16 cellular contexts compared by ENCODE assay signal in genomic region chr3:130582457-130583155, GRCh38.
DNase-seq lines count a peak whose midpoint lies in the region; ATAC-seq and TF ChIP-seq lines count a peak whose summit lies in the region.
"Had no signal": no experiment of that assay in that cellular context is flagged by ENCODE, and none has a peak within 500 bp of the region (broad histone marks: within the 10 kb centered on the region; RNA-seq: fewer than 3 reads in every experiment).

No MANE protein-coding gene starts in this region.

- peaks cover 24% of the 10 kb centered on the region for H3K4me1 ChIP-seq in OCI-LY3 (ENCODE audit: low read length)
- H3K4me1 ChIP-seq in aorta (ENCODE audit: control insufficient read depth in 1 of 2, insufficient read depth in 2 of 2, low read length in 2 of 2) = peaks cover 0 to 5% of the 10 kb centered on the region in 2 donors
- H3K4me1 ChIP-seq: A549, colonic mucosa, Peyer's patch had no signal

- intact Hi-C loops in Right ventricle myocardium superior (cut with DNase I) = no loop called here
- intact Hi-C loops in cardiac septum (cut with DNase I) = no loop called here
- intact Hi-C loops in aorta (cut with DNase I) = no loop called here

- TF ChIP-seq CTCF in OCI-LY3 (IDR thresholded peaks at IDR 0.05; ENCODE audit: low read depth, low read length) = no peak
- TF ChIP-seq CTCF in WTC11 (IDR thresholded peaks at IDR 0.05) = no peak

- H3K36me3 ChIP-seq in OCI-LY3 (replicated peaks; ENCODE audit: low read depth, low read length) = no peaks in the 10 kb centered on the region
- H3K36me3 ChIP-seq in aorta (ENCODE audit: control insufficient read depth in 1 of 2, insufficient read depth in 2 of 2, low read length in 1 of 2) = no peaks in the 10 kb centered on the region
- H3K36me3 ChIP-seq: colonic mucosa, Peyer's patch, tibial nerve had no signal

- CTCF ChIA-PET in WTC11 (lab: Charles Lee) = no interaction called here

- H3K9me3 ChIP-seq in OCI-LY3 (ENCODE audit: insufficient read depth, low read length) = no peaks in the 10 kb centered on the region
- no peaks in the 10 kb centered on the region for H3K9me3 ChIP-seq in aorta (ENCODE audit: control insufficient read depth, low read length)
- H3K9me3 ChIP-seq: A549, colonic mucosa, Peyer's patch, tibial nerve had no signal

- no peak overlapping the region for H2AFZ ChIP-seq in OCI-LY3 (ENCODE audit: low read depth, low read length)

- DNase-seq in Right ventricle myocardium superior (no peak), cardiac septum (ENCODE audit: low spot score) (no peak), aorta (no peak), GOT3 (lab: John Stamatoyannopoulos, UW) (no peak), WTC11 (ENCODE audit: low spot score) (no peak), KG1 (lab: John Stamatoyannopoulos, UW) (no peak)
- DNase-seq: colonic mucosa; islet precursor cell; MM.1S; naive thymus-derived CD4-positive, alpha-beta T cell; NCI-H226; Peyer's patch had no signal

- H3K4me2 ChIP-seq in OCI-LY3 (ENCODE audit: low read length) = peak overlapping the region; percentile 71
- H3K4me2 ChIP-seq: A549 had no signal

- H3K9ac ChIP-seq in OCI-LY3 (ENCODE audit: low read length) = no peak overlapping the region

- no peaks in the 10 kb centered on the region for H3K4me1 Mint-ChIP-seq in WTC11
- H3K4me1 Mint-ChIP-seq: naive thymus-derived CD4-positive, alpha-beta T cell had no signal

- no peaks in the 10 kb centered on the region for H3K79me2 ChIP-seq in OCI-LY3 (ENCODE audit: low read length)

- H4K20me1 ChIP-seq in OCI-LY3 (ENCODE audit: insufficient read depth, low read length) = no peaks in the 10 kb centered on the region

- peak overlapping the region; percentile 56 for H3K27ac ChIP-seq in OCI-LY3 (ENCODE audit: low read length)
- peak overlapping the region; percentile 51 to 59 for H3K27ac ChIP-seq in aorta (ENCODE audit: low read depth in 1 of 2, low read length in 2 of 2)
- H3K27ac ChIP-seq: A549, colonic mucosa, Peyer's patch, tibial nerve had no signal

- POLR2A ChIA-PET in WTC11 (lab: Charles Lee) = no interaction called here

- ATAC-seq in Right ventricle myocardium superior (ENCODE audit: poor library complexity) = peak; percentile 90
- peak; percentile 79 for ATAC-seq in HG02678 (IDR thresholded peaks at IDR 0.05; ENCODE audit: unreplicated experiment)
- ATAC-seq in aorta (ENCODE audit: low FRiP score) = peak; percentile 22
- ATAC-seq in WTC11 = no peak
- ATAC-seq: A549; naive thymus-derived CD4-positive, alpha-beta T cell had no signal

- H3K27ac Mint-ChIP-seq in WTC11 = no peak overlapping the region
- H3K27ac Mint-ChIP-seq: naive thymus-derived CD4-positive, alpha-beta T cell had no signal

- no peak overlapping the region for H3K4me3 Mint-ChIP-seq in WTC11
- H3K4me3 Mint-ChIP-seq: naive thymus-derived CD4-positive, alpha-beta T cell had no signal

- H3K4me3 ChIP-seq in OCI-LY3 (ENCODE audit: low read length) = peak overlapping the region; percentile 6; the same call in 1 of the 2 replicates
- H3K4me3 ChIP-seq in aorta (ENCODE audit: low read length in 2 of 2) = no peak overlapping the region
- H3K4me3 ChIP-seq: A549, colonic mucosa, Peyer's patch, tibial nerve had no signal

- H3K9me3 Mint-ChIP-seq in WTC11 = no peaks in the 10 kb centered on the region

- H3K27me3 ChIP-seq in OCI-LY3 (ENCODE audit: low read depth, low read length) (no peaks in the 10 kb centered on the region), aorta (ENCODE audit: control insufficient read depth in 1 of 2, insufficient read depth in 2 of 2, low read length in 1 of 2) (no peaks in the 10 kb centered on the region)
- H3K27me3 ChIP-seq: colonic mucosa, Peyer's patch, tibial nerve had no signal

- H3K27me3 Mint-ChIP-seq in WTC11 (ENCODE audit: low read depth) = no peaks in the 10 kb centered on the region; the same call in 1 of the 2 replicates

- H3K36me3 Mint-ChIP-seq in WTC11 = no peaks in the 10 kb centered on the region
- H3K36me3 Mint-ChIP-seq: naive thymus-derived CD4-positive, alpha-beta T cell had no signal

TF ChIP-seq in WTC11, 78 proteins besides CTCF, POLR2A, EP300 and RAD21:
- TF ChIP-seq PREB (CRISPR knock-in tag; IDR thresholded peaks at IDR 0.05; ENCODE audit: borderline replicate concordance) (no peak), ETV6 (CRISPR knock-in tag; IDR thresholded peaks at IDR 0.05) (no peak), E2F1 (CRISPR knock-in tag; IDR thresholded peaks at IDR 0.05) (no peak), TEAD1 (CRISPR knock-in tag; IDR thresholded peaks at IDR 0.05) (no peak), AR (CRISPR knock-in tag; IDR thresholded peaks at IDR 0.05) (no peak), ZNF396 (CRISPR knock-in tag; IDR thresholded peaks at IDR 0.05; ENCODE audit: borderline replicate concordance) (no peak), ELF4 (CRISPR knock-in tag; IDR thresholded peaks at IDR 0.05; ENCODE audit: low read depth) (no peak)
- TF ChIP-seq, protein P1, sequence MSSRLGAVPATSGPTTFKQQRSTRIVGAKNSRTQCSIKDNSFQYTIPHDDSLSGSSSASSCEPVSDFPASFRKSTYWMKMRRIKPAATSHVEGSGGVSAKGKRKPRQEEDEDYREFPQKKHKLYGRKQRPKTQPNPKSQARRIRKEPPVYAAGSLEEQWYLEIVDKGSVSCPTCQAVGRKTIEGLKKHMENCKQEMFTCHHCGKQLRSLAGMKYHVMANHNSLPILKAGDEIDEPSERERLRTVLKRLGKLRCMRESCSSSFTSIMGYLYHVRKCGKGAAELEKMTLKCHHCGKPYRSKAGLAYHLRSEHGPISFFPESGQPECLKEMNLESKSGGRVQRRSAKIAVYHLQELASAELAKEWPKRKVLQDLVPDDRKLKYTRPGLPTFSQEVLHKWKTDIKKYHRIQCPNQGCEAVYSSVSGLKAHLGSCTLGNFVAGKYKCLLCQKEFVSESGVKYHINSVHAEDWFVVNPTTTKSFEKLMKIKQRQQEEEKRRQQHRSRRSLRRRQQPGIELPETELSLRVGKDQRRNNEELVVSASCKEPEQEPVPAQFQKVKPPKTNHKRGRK (CRISPR knock-in tag; IDR thresholded peaks at IDR 0.05; ENCODE audit: borderline replicate concordance) = no peak
TF ChIP-seq in WTC11: peak in this region for 0.
